Comparison of ENCODE assay signal across 8 cellular contexts in the genomic region with DNA sequence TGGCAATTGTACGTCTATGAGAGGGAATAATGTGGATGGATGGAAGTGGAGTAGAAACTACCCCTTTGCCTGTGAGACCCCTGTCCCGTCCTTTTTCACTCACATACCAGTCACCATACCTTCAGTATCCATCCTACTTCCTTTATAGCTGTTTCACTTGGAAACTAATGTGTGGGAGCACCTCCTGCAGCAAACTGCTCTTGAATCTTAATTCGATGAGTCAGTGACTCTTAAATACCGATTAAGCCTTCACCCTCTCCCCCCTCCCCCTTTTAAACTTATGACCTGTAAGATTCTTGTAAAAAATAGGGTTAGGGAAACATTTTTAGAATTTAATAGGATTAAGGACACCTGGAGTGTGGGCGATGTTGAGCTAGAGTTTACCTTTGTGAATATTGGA. TPM values are rescaled to one million over a fixed set of nuclear protein-coding genes. Genes with fewer than 3 reads are reported as not detected.
DNase-seq lines count a peak whose midpoint lies in the region; ATAC-seq and TF ChIP-seq lines count a peak whose summit lies in the region.

No MANE protein-coding gene starts in this region.

- H3K36me3 ChIP-seq in heart right ventricle (no peaks in the 10 kb centered on the region), SU-DHL-6 (ENCODE audit: low read length) (no peaks in the 10 kb centered on the region)

- H2AFZ ChIP-seq in SU-DHL-6 (ENCODE audit: low read depth, low read length, severe bottlenecking) = no peak overlapping the region

- no peaks in the 10 kb centered on the region for H3K36me3 Mint-ChIP-seq in nephron progenitor cell (ENCODE audit: low read depth)

- H3K4me3 Mint-ChIP-seq in nephron progenitor cell = peak overlapping the region; percentile 98

- H3K9me3 ChIP-seq in heart right ventricle (no peaks in the 10 kb centered on the region), SU-DHL-6 (ENCODE audit: insufficient read depth, low read length) (no peaks in the 10 kb centered on the region)

- no peaks in the 10 kb centered on the region for H3K9me3 Mint-ChIP-seq in nephron progenitor cell

- TF ChIP-seq CTCF in heart right ventricle (IDR thresholded peaks at IDR 0.05) (no peak), SU-DHL-6 (IDR thresholded peaks at IDR 0.05; ENCODE audit: insufficient read depth, low read length, poor library complexity, severe bottlenecking) (no peak), epithelial cell of esophagus (IDR thresholded peaks at IDR 0.05; ENCODE audit: insufficient read depth, low read depth, low read length, missing control alignments) (no peak), nephron progenitor cell (IDR thresholded peaks at IDR 0.05) (no peak)

- H3K27me3 Mint-ChIP-seq in nephron progenitor cell (ENCODE audit: low read depth, poor library complexity) = peaks cover 3% of the 10 kb centered on the region

- H3K27ac ChIP-seq in heart right ventricle (peak overlapping the region in 9 of 10 donors; percentile 94 to 100 (median 99)), SU-DHL-6 (ENCODE audit: low read depth, low read length) (no peak overlapping the region)

- no peak for ATAC-seq in heart right ventricle
- ATAC-seq in left ventricle myocardium superior = no peak

- peaks cover 56% of the 10 kb centered on the region for H3K4me1 Mint-ChIP-seq in nephron progenitor cell

- peak overlapping the region; percentile 97 for H3K4me2 ChIP-seq in SU-DHL-6 (ENCODE audit: low read depth, low read length, poor library complexity, severe bottlenecking)

- intact Hi-C loops in heart right ventricle (cut with DNase I) (loop anchor here in 7 of 10 donors (2.0 to 10.0 kb wide), 15 partner anchors 46 to 256 kb away; no protein-coding TSS in a partner anchor), left ventricle myocardium superior (cut with micrococcal nuclease) (loop anchor here (10.0 kb wide), 1 partner anchor 179 kb away; no protein-coding TSS in a partner anchor)

- 0 to 2% methylated on average over 5 of the region's 5 CpGs for WGBS in heart right ventricle, 2 donors

- H4K20me1 ChIP-seq in SU-DHL-6 (ENCODE audit: low read depth, low read length) = peaks cover 31% of the 10 kb centered on the region

- H3K27ac Mint-ChIP-seq in nephron progenitor cell = peak overlapping the region; percentile 97

- H3K79me2 ChIP-seq in SU-DHL-6 (ENCODE audit: insufficient read depth, low read length) = peaks cover 52% of the 10 kb centered on the region

- H3K27me3 ChIP-seq in heart right ventricle = peaks cover 0 to 3% (median 0%) of the 10 kb centered on the region in 7 donors
- no peaks in the 10 kb centered on the region for H3K27me3 ChIP-seq in SU-DHL-6 (ENCODE audit: low read length)

- H3K9me2 ChIP-seq in SU-DHL-6 (replicated peaks; ENCODE audit: insufficient read depth, low read length) = no peaks in the 10 kb centered on the region

- DNase-seq in heart right ventricle (no peak), left ventricle myocardium superior (no peak), epithelial cell of esophagus (ENCODE audit: low read depth) (peak; percentile 62), nephron progenitor cell (no peak), NCI-H1105 treated with DMSO at 0.1 percent for 48 hours (lab: John Stamatoyannopoulos, UW) (no peak), NCI-H146 treated with DMSO at 0.1 percent for 48 hours (lab: John Stamatoyannopoulos, UW; ENCODE audit: unreplicated experiment) (no peak)
- DNase-seq in stimulated activated naive CD4-positive, alpha-beta T cell treated with Interleukin-2 at 50 U/mL for 16 hours (lab: John Stamatoyannopoulos, UW) = no peak

- H3K4me3 ChIP-seq in heart right ventricle = peak overlapping the region; percentile 73 to 95 (median 90)
- H3K4me3 ChIP-seq in SU-DHL-6 (ENCODE audit: insufficient read depth, low read length, poor library complexity, severe bottlenecking) = peak overlapping the region; percentile 83
- H3K4me3 ChIP-seq in epithelial cell of esophagus (ENCODE audit: low read length) = peak overlapping the region; percentile 70

- H3K9ac ChIP-seq in SU-DHL-6 (ENCODE audit: low read length) = peak overlapping the region; percentile 92

- peaks cover 25% of the 10 kb centered on the region for H3F3A ChIP-seq in SU-DHL-6 (ENCODE audit: insufficient read depth)

- H3K4me1 ChIP-seq in heart right ventricle = peaks cover 0 to 50% (median 45%) of the 10 kb centered on the region in 9 donors

RNA-seq across cellular contexts. Expression of a gene that starts 0.8 kb away (rescaled TPM):
- total RNA-seq in heart right ventricle (10 to 100 TPM in 3 of 10 donors, 1 to 10 TPM in 7; 6.4 to 20.2 (median 7.6) TPM), left ventricle myocardium superior (7.3 TPM)
- 1 to 10 TPM; 3.3 to 6.4 TPM for polyA plus RNA-seq in heart right ventricle
